Comparison of ENCODE assay signal across 28 cellular contexts in genomic region chr10:88743999-88744398, GRCh38. TPM values are rescaled to one million over a fixed set of nuclear protein-coding genes. Genes with fewer than 3 reads are reported as not detected.
A peak's percentile ranks its signal among the peaks of the same experiment; 100 is the strongest.
DNase-seq lines count a peak whose midpoint lies in the region; ATAC-seq and TF ChIP-seq lines count a peak whose summit lies in the region.
"Had no signal": no experiment of that assay in that cellular context is flagged by ENCODE, and none has a peak within 500 bp of the region (broad histone marks: within the 10 kb centered on the region; RNA-seq: fewer than 3 reads in every experiment).

No MANE protein-coding gene starts in this region.

- no peaks in the 10 kb centered on the region for H3K27me3 ChIP-seq in GM23338 (ENCODE audit: insufficient read depth)
- H3K27me3 ChIP-seq: right lobe of liver, upper lobe of right lung had no signal

- in situ Hi-C loops in ACHN (cut with HindIII; ENCODE audit: low pct_ligation_motif_present, low pct_unique_long_range_greater_than_20kb, low sequenced_read_pairs) = no loop called here

- peak in 1 of 2 experiments; percentile 59; a peak in 2 of 4 replicates for TF ChIP-seq CTCF in GM23338 (conservative IDR thresholded peaks at IDR 0.05; ENCODE audit: low read depth in 2 of 2)
- no peak for TF ChIP-seq CTCF in WTC11 (IDR thresholded peaks at IDR 0.05)
- TF ChIP-seq CTCF in GM10248 (IDR thresholded peaks at IDR 0.05; ENCODE audit: control extremely low read depth, extremely low read depth, low read depth, missing control alignments) = no peak

- H3K27ac Mint-ChIP-seq in GM23338 = no peak overlapping the region
- no peak overlapping the region for H3K27ac Mint-ChIP-seq in WTC11
- H3K27ac Mint-ChIP-seq: activated CD4-positive, alpha-beta memory T cell treated with anti-CD3 and anti-CD28 coated beads, Interleukin-2, amount 10 ng/mL, durations not matched to agents 7 days and 5 days; brain; mesothelial cell of epicardium; nephron had no signal

- H4K20me1 ChIP-seq in GM23338 (replicated peaks; ENCODE audit: insufficient read depth) = no peaks in the 10 kb centered on the region

- H3K79me2 ChIP-seq in GM23338 (replicated peaks; ENCODE audit: insufficient read depth) = no peaks in the 10 kb centered on the region
- H3K79me2 ChIP-seq: parathyroid adenoma had no signal

- ATAC-seq in GM23338 (peak; percentile 95), WTC11 (peak; percentile 98)
- ATAC-seq: left cardiac atrium, SK-N-SH treated with all-trans-retinoic acid at 6 μM for 48 hours, upper lobe of right lung had no signal

- no peaks in the 10 kb centered on the region for H3F3A ChIP-seq in GM23338 (replicated peaks; ENCODE audit: low read depth)

- CTCF ChIA-PET in WTC11 (lab: Charles Lee) (interaction anchor here (9.2 kb wide), 1 partner anchor 14 kb away, joined by 77 read pairs; no protein-coding TSS in a partner anchor), GM10248 (lab: Yijun Ruan, JAX) (interaction anchor here (0.7 kb wide), 1 partner anchor 31 kb away, joined by 3 read pairs; no protein-coding TSS in a partner anchor)

- DNase-seq in ACHN (peak; percentile 18), GM23338 (ENCODE audit: low spot score) (peak; percentile 46), WTC11 (ENCODE audit: low spot score) (peak; percentile 36), kidney tubule cell (ENCODE audit: low spot score) (peak; percentile 34), DMS 273 treated with DMSO at 0.1 percent for 48 hours (lab: John Stamatoyannopoulos, UW) (no peak), NCI-H1694 treated with DMSO at 0.1 percent for 48 hours (lab: John Stamatoyannopoulos, UW) (no peak), GM10248 (ENCODE audit: extremely low spot score) (no peak)
- no peak for DNase-seq in activated CD4-positive, alpha-beta T cell treated with anti-CD3 and anti-CD28 coated beads for 4 hours
- DNase-seq: activated CD4-positive, alpha-beta memory T cell treated with anti-CD3 and anti-CD28 coated beads, Interleukin-2, amount 10 ng/mL, durations not matched to agents 7 days and 5 days; activated effector memory CD4-positive, alpha-beta T cell treated with anti-CD3 and anti-CD28 coated beads, Interleukin-2, amount 50 U/mL, for 16 hours; activated T-cell treated with anti-CD3 and anti-CD28 coated beads for 4 hours; GDM1; Karpas-422; left cardiac atrium; NCI-H1092 treated with DMSO at 0.1 percent for 48 hours; NCI-H2081; NCI-H446; right lobe of liver; stimulated activated CD8-positive, alpha-beta memory T cell treated with anti-CD3 and anti-CD28 coated beads, Interleukin-4, amount 100 ng/mL, for 48 hours; upper lobe of right lung had no signal

- no peak overlapping the region for H3K4me2 ChIP-seq in GM23338

- H3K36me3 ChIP-seq in GM23338 (ENCODE audit: insufficient read depth) = no peaks in the 10 kb centered on the region
- H3K36me3 ChIP-seq: right lobe of liver, upper lobe of right lung had no signal

- H3K9me3 Mint-ChIP-seq in GM23338 (no peaks in the 10 kb centered on the region), WTC11 (peaks cover 31% of the 10 kb centered on the region)

- H3K27me3 Mint-ChIP-seq in GM23338 (ENCODE audit: insufficient read depth, low read depth, poor library complexity) (no peaks in the 10 kb centered on the region), WTC11 (ENCODE audit: low read depth) (peaks cover 9% of the 10 kb centered on the region)

- H3K4me3 Mint-ChIP-seq in GM23338 = no peak overlapping the region
- no peak overlapping the region for H3K4me3 Mint-ChIP-seq in WTC11
- H3K4me3 Mint-ChIP-seq: activated CD4-positive, alpha-beta memory T cell treated with anti-CD3 and anti-CD28 coated beads, Interleukin-2, amount 10 ng/mL, durations not matched to agents 7 days and 5 days; brain; mesothelial cell of epicardium; nephron had no signal

- no peak overlapping the region for H3K4me3 ChIP-seq in GM23338
- H3K4me3 ChIP-seq: right lobe of liver, upper lobe of right lung had no signal

- POLR2A ChIA-PET in WTC11 (lab: Charles Lee) = no interaction called here
- POLR2A ChIA-PET in GM10248 (lab: Yijun Ruan, JAX) = no interaction called here

- H3K36me3 Mint-ChIP-seq in GM23338 (ENCODE audit: low read depth) (no peaks in the 10 kb centered on the region), WTC11 (peaks cover 4% of the 10 kb centered on the region; the same call in 1 of the 2 replicates)
- H3K36me3 Mint-ChIP-seq: brain, mesothelial cell of epicardium had no signal

- H3K4me1 ChIP-seq in GM23338 (ENCODE audit: insufficient read depth) = no peaks in the 10 kb centered on the region
- H3K4me1 ChIP-seq: parathyroid adenoma, right lobe of liver, upper lobe of right lung had no signal

- H3K4me1 Mint-ChIP-seq in GM23338 = no peaks in the 10 kb centered on the region; the same call in 2 of the 3 replicates
- no peaks in the 10 kb centered on the region for H3K4me1 Mint-ChIP-seq in WTC11
- H3K4me1 Mint-ChIP-seq: activated CD4-positive, alpha-beta memory T cell treated with anti-CD3 and anti-CD28 coated beads, Interleukin-2, amount 10 ng/mL, durations not matched to agents 7 days and 5 days; brain; mesothelial cell of epicardium; nephron had no signal

- H3K27ac ChIP-seq in GM23338 (ENCODE audit: low read depth) = no peak overlapping the region
- H3K27ac ChIP-seq: C4-2B, parathyroid adenoma, right lobe of liver, upper lobe of right lung had no signal

- H3K9me2 ChIP-seq in GM23338 (ENCODE audit: insufficient read depth) = no peaks in the 10 kb centered on the region

- no peak overlapping the region for H2AFZ ChIP-seq in GM23338
- H2AFZ ChIP-seq: parathyroid adenoma had no signal

TF ChIP-seq in GM23338, 12 proteins besides CTCF, POLR2A, EP300 and RAD21 (continues in another document):
- TF ChIP-seq ETS1 (IDR thresholded peaks at IDR 0.05) (no peak), POLR2AphosphoS5 (IDR thresholded peaks at IDR 0.05; ENCODE audit: low read depth) (no peak)

TF ChIP-seq in WTC11, 78 proteins besides CTCF, POLR2A, EP300 and RAD21:
- no peak for TF ChIP-seq HMGXB4 (CRISPR knock-in tag; IDR thresholded peaks at IDR 0.05)
- no peak for TF ChIP-seq E2F4 (CRISPR knock-in tag; IDR thresholded peaks at IDR 0.05; ENCODE audit: borderline replicate concordance, low read depth)
- TF ChIP-seq SP1 (CRISPR knock-in tag; conservative IDR thresholded peaks at IDR 0.05) = no peak
TF ChIP-seq in WTC11: peak in this region for 0.

RNA-seq across cellular contexts. Expression of gene LIPN, which starts 15.8 kb away (rescaled TPM):
- not detected in 2 replicates for total RNA-seq in GM23338 (2014; rRNA removed; shearing (Covaris generic))
- not detected in 2 replicates for polyA plus RNA-seq in GM23338 (2016; fragmentation: Nextera tagmentation; extraction: Ambion mirVana)
- not detected in 3 replicates for total RNA-seq in WTC11 (2021)
- total RNA-seq: activated CD4-positive, alpha-beta memory T cell treated with anti-CD3 and anti-CD28 coated beads, Interleukin-2, amount 10 ng/mL, durations not matched to agents 7 days and 5 days; fibroblast of lung; glomerular endothelial cell; left cardiac atrium; mesothelial cell of epicardium had no signal
- polyA plus RNA-seq: fibroblast of lung had no signal

RNA-seq across cellular contexts. Expression of gene LIPK, which starts 38.0 kb away (rescaled TPM):
- total RNA-seq in GM23338 (2014; rRNA removed; shearing (Covaris generic)) = not detected in 2 replicates
- not detected in 2 replicates for polyA plus RNA-seq in GM23338 (2016; fragmentation: Nextera tagmentation; extraction: Ambion mirVana)
- total RNA-seq in WTC11 (2021) = not detected in 3 replicates
- total RNA-seq: activated CD4-positive, alpha-beta memory T cell treated with anti-CD3 and anti-CD28 coated beads, Interleukin-2, amount 10 ng/mL, durations not matched to agents 7 days and 5 days; fibroblast of lung; glomerular endothelial cell; left cardiac atrium; mesothelial cell of epicardium; right lobe of liver; upper lobe of right lung had no signal
- polyA plus RNA-seq: fibroblast of lung had no signal

RNA-seq across cellular contexts. Expression of gene LIPM, which starts 58.5 kb away (rescaled TPM):
- total RNA-seq in GM23338 (2014; rRNA removed; shearing (Covaris generic)) = not detected in 2 replicates
- polyA plus RNA-seq in GM23338 (2016; fragmentation: Nextera tagmentation; extraction: Ambion mirVana) = not detected in 2 replicates
- not detected in 3 replicates for total RNA-seq in WTC11 (2021)
- total RNA-seq: activated CD4-positive, alpha-beta memory T cell treated with anti-CD3 and anti-CD28 coated beads, Interleukin-2, amount 10 ng/mL, durations not matched to agents 7 days and 5 days; fibroblast of lung; glomerular endothelial cell; mesothelial cell of epicardium; right lobe of liver; upper lobe of right lung had no signal
- polyA plus RNA-seq: fibroblast of lung had no signal

Comparison
In these comparisons a context has a peak if more than half of its experiments do, and no peak if none do; other contexts are left out.
1. DNase-seq: peak in ACHN (single experiment), GM23338 (single experiment), WTC11 (single experiment) and kidney tubule cell (single experiment); none in DMS 273 treated with DMSO at 0.1 percent for 48 hours (single experiment), activated CD4-positive, alpha-beta T cell treated with anti-CD3 and anti-CD28 coated beads for 4 hours (0 of 2), NCI-H1694 treated with DMSO at 0.1 percent for 48 hours (single experiment) and GM10248 (single experiment).